In genomic region chr5:94374336-94374735, GRCh38 we compare ENCODE assay signal across 26 cellular contexts.
"Had no signal": no experiment of that assay in that cellular context is flagged by ENCODE, and none has a peak within 500 bp of the region (broad histone marks: within the 10 kb centered on the region; RNA-seq: fewer than 3 reads in every experiment).

No MANE protein-coding gene starts in this region.

- H3K4me1 ChIP-seq: gastroesophageal sphincter, heart left ventricle, left lung, right atrium auricular region, spleen, suprapubic skin, upper lobe of right lung, uterus had no signal

- H3K27me3 ChIP-seq: gastroesophageal sphincter, heart left ventricle, hepatocyte, left lung, right atrium auricular region, spleen, suprapubic skin, transverse colon, upper lobe of right lung, uterus had no signal

- H2AFZ ChIP-seq: hepatocyte had no signal

- H3K36me3 ChIP-seq: gastroesophageal sphincter, heart left ventricle, left lung, prostate gland, right atrium auricular region, spleen, suprapubic skin, transverse colon, upper lobe of right lung, uterus had no signal

- H3K27ac ChIP-seq: gastroesophageal sphincter, heart left ventricle, hepatocyte, left lung, prostate gland, right atrium auricular region, spleen, suprapubic skin, transverse colon, upper lobe of right lung, uterus had no signal

- H3K79me2 ChIP-seq: hepatocyte had no signal

- FAIRE-seq: endometrium, islet of Langerhans had no signal

- DNase-seq: cerebellar nuclear complex; cortex of kidney; effector memory CD8-positive, alpha-beta T cell; foreskin fibroblast; heart left ventricle; left lung; mesenchymal stem cell; midbrain; naive thymus-derived CD8-positive, alpha-beta T cell; nephron progenitor cell; nucleus accumbens; spleen; stimulated activated CD4-positive, alpha-beta T cell treated with anti-CD3 and anti-CD28 coated beads, Interleukin-4, amount 100 ng/mL, for 1 hour; stimulated activated CD8-positive, alpha-beta memory T cell treated with anti-CD3 and anti-CD28 coated beads, Interleukin-4, amount 100 ng/mL, for 48 hours; stimulated activated naive CD4-positive, alpha-beta T cell; stimulated activated naive CD8-positive, alpha-beta T cell treated with anti-CD3 and anti-CD28 coated beads, Interleukin-15, amount 100 ng/mL, for 72 hours; transverse colon; upper lobe of right lung; uterus had no signal

- H3K9me3 ChIP-seq: gastroesophageal sphincter, heart left ventricle, left lung, prostate gland, right atrium auricular region, spleen, suprapubic skin, transverse colon, upper lobe of right lung, uterus had no signal

- H3K4me2 ChIP-seq: hepatocyte had no signal

- H3K4me3 ChIP-seq: gastroesophageal sphincter, heart left ventricle, hepatocyte, left lung, prostate gland, right atrium auricular region, spleen, suprapubic skin, transverse colon, upper lobe of right lung, uterus had no signal
